14 cellular contexts compared by ENCODE assay signal in genomic region chr5:150729859-150730258, GRCh38.
"Had no signal": no experiment of that assay in that cellular context is flagged by ENCODE, and none has a peak within 500 bp of the region (broad histone marks: within the 10 kb centered on the region; RNA-seq: fewer than 3 reads in every experiment).

No MANE protein-coding gene starts in this region.

- H3K4me3 ChIP-seq: heart left ventricle, right atrium auricular region, sigmoid colon, suprapubic skin, thyroid gland had no signal

- H3K9me3 ChIP-seq: heart left ventricle, neutrophil, right atrium auricular region, sigmoid colon, suprapubic skin, thyroid gland had no signal

- ATAC-seq: heart left ventricle; left colon; naive thymus-derived CD8-positive, alpha-beta T cell; stimulated activated naive CD8-positive, alpha-beta T cell treated with anti-CD3 and anti-CD28 coated beads, Interleukin-15, Interleukin-2, amounts not matched to agents 100 U/mL and 50 U/mL, for 24 hours had no signal

- H3K27ac ChIP-seq: neutrophil, right atrium auricular region, sigmoid colon, suprapubic skin, thyroid gland had no signal

- DNase-seq: heart left ventricle; hippocampal formation; left colon; mesendoderm; naive thymus-derived CD8-positive, alpha-beta T cell; sigmoid colon; small intestine; stimulated activated CD4-positive, alpha-beta T cell treated with anti-CD3 and anti-CD28 coated beads, Interleukin-2, amount 100 ng/mL, for 48 hours; stimulated activated naive CD8-positive, alpha-beta T cell treated with anti-CD3 and anti-CD28 coated beads, Interleukin-15, Interleukin-2, amounts not matched to agents 100 U/mL and 50 U/mL, for 24 hours; thyroid gland had no signal

- H3K27me3 ChIP-seq: heart left ventricle, neutrophil, right atrium auricular region, sigmoid colon, suprapubic skin, thyroid gland had no signal

- H3K27me3 Mint-ChIP-seq: naive thymus-derived CD8-positive, alpha-beta T cell; type B pancreatic cell had no signal

- H3K9me3 Mint-ChIP-seq: type B pancreatic cell had no signal

- H3K4me1 ChIP-seq: suprapubic skin, thyroid gland had no signal

- H3K4me3 Mint-ChIP-seq: naive thymus-derived CD8-positive, alpha-beta T cell; type B pancreatic cell had no signal

- H3K27ac Mint-ChIP-seq: type B pancreatic cell had no signal
